ENCODE assay signal across 22 cellular contexts in the genomic region with DNA sequence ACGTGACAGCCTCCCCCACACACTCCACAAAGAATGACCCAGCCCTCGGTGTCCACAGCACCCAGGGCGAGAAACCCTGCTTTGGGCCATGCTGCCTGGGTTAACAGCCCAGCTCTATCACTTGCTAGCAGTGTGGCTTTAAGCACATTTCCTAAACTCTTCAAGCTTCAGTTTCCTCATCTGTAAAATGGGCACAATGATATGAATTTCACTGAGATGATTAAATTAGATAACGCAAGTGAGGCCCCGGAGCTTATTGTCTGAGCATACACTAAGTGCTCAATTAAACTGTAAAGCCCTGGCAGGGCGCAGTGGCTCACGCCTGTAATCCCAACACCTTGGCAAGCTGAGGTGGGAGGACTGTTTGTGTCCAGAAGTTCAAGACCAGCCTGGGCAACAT.
DNase-seq lines count a peak whose midpoint lies in the region; ATAC-seq and TF ChIP-seq lines count a peak whose summit lies in the region.
"Had no signal": no experiment of that assay in that cellular context is flagged by ENCODE, and none has a peak within 500 bp of the region (broad histone marks: within the 10 kb centered on the region; RNA-seq: fewer than 3 reads in every experiment).

No MANE protein-coding gene starts in this region.

- H3K4me3 Mint-ChIP-seq in dendritic cell treated with granulocyte-macrophage colony-stimulating factor and Interleukin-4, amounts not matched to agents 40 ng/mL and 50 ng/mL, for 4 days, result no peak overlapping the region
- no peak overlapping the region for H3K4me3 Mint-ChIP-seq in stimulated activated memory B cell treated with anti-CD40 and anti-IgM and Interleukin-4, amounts not matched to agents 10 μg/mL and 1 μg/mL and 100 μg/mL, for 72 hours

- H3K4me2 ChIP-seq in BLaER1 treated with 17β-estradiol and CSF1 and Interleukin-3, amounts not matched to agents 10 nM and 100 nM, result peak overlapping the region; percentile 55 to 96 (median 89); a peak in 21 of 22 replicates
- no peak overlapping the region; the same call in 1 of the 2 replicates for H3K4me2 ChIP-seq in OCI-LY7 (ENCODE audit: low read length)
- H3K4me2 ChIP-seq: A549, KMS-11, SK-N-SH had no signal

- TF ChIP-seq CTCF in OCI-LY7 (conservative IDR thresholded peaks at IDR 0.05; ENCODE audit: low read length) (no peak), left ventricle myocardium inferior (IDR thresholded peaks at IDR 0.05; ENCODE audit: borderline replicate concordance) (no peak)

- H3K79me2 ChIP-seq in OCI-LY7 (ENCODE audit: insufficient read depth, low read depth, low read length), result no peaks in the 10 kb centered on the region

- H3K4me1 Mint-ChIP-seq in dendritic cell treated with granulocyte-macrophage colony-stimulating factor and Interleukin-4, amounts not matched to agents 40 ng/mL and 50 ng/mL, for 4 days (ENCODE audit: low read depth), result peaks cover 17% of the 10 kb centered on the region
- H3K4me1 Mint-ChIP-seq in stimulated activated memory B cell treated with anti-CD40 and anti-IgM and Interleukin-4, amounts not matched to agents 10 μg/mL and 1 μg/mL and 100 μg/mL, for 72 hours, result peaks cover 14% of the 10 kb centered on the region
- H3K4me1 Mint-ChIP-seq: CD8-positive, alpha-beta memory T cell had no signal

- peak overlapping the region; percentile 74; the same call in 1 of the 2 replicates for H2AFZ ChIP-seq in OCI-LY7 (ENCODE audit: low read length)

- H3K36me3 Mint-ChIP-seq in dendritic cell treated with granulocyte-macrophage colony-stimulating factor and Interleukin-4, amounts not matched to agents 40 ng/mL and 50 ng/mL, for 4 days (ENCODE audit: low read depth), result no peaks in the 10 kb centered on the region
- no peaks in the 10 kb centered on the region for H3K36me3 Mint-ChIP-seq in stimulated activated memory B cell treated with anti-CD40 and anti-IgM and Interleukin-4, amounts not matched to agents 10 μg/mL and 1 μg/mL and 100 μg/mL, for 72 hours
- H3K36me3 Mint-ChIP-seq: CD14-positive monocyte had no signal

- H3K27ac ChIP-seq in BLaER1 treated with 17β-estradiol and CSF1 and Interleukin-3, amounts not matched to agents 10 nM and 100 nM, result peak overlapping the region in 9 of 11 experiments; percentile 72 to 88 (median 83); a peak in 14 of 22 replicates
- H3K27ac ChIP-seq in OCI-LY7 (ENCODE audit: low read depth, low read length, poor library complexity, severe bottlenecking), result no peak overlapping the region
- H3K27ac ChIP-seq in left ventricle myocardium inferior (replicated peaks), result no peak overlapping the region
- H3K27ac ChIP-seq: KMS-11 had no signal

- H3K27me3 Mint-ChIP-seq in dendritic cell treated with granulocyte-macrophage colony-stimulating factor and Interleukin-4, amounts not matched to agents 40 ng/mL and 50 ng/mL, for 4 days, result peaks cover 29% of the 10 kb centered on the region
- no peaks in the 10 kb centered on the region for H3K27me3 Mint-ChIP-seq in stimulated activated memory B cell treated with anti-CD40 and anti-IgM and Interleukin-4, amounts not matched to agents 10 μg/mL and 1 μg/mL and 100 μg/mL, for 72 hours
- H3K27me3 Mint-ChIP-seq: CD8-positive, alpha-beta memory T cell had no signal

- peaks cover 32 to 88% (median 84%) of the 10 kb centered on the region in 10 experiments for H3K4me1 ChIP-seq in BLaER1 treated with 17β-estradiol and CSF1 and Interleukin-3, amounts not matched to agents 10 nM and 100 nM
- peaks cover 7% of the 10 kb centered on the region for H3K4me1 ChIP-seq in OCI-LY7 (ENCODE audit: insufficient read depth, low read length, poor library complexity, severe bottlenecking)
- no peaks in the 10 kb centered on the region for H3K4me1 ChIP-seq in left ventricle myocardium inferior
- H3K4me1 ChIP-seq: A549 had no signal

- peak overlapping the region in 8 of 11 experiments; percentile 63 to 78 (median 74); a peak in 11 of 22 replicates for H3K9ac ChIP-seq in BLaER1 treated with 17β-estradiol and CSF1 and Interleukin-3, amounts not matched to agents 10 nM and 100 nM
- H3K9ac ChIP-seq: KMS-11, SK-N-SH had no signal

- H3K9me3 Mint-ChIP-seq in dendritic cell treated with granulocyte-macrophage colony-stimulating factor and Interleukin-4, amounts not matched to agents 40 ng/mL and 50 ng/mL, for 4 days, result no peaks in the 10 kb centered on the region
- no peaks in the 10 kb centered on the region for H3K9me3 Mint-ChIP-seq in stimulated activated memory B cell treated with anti-CD40 and anti-IgM and Interleukin-4, amounts not matched to agents 10 μg/mL and 1 μg/mL and 100 μg/mL, for 72 hours
- H3K9me3 Mint-ChIP-seq: CD8-positive, alpha-beta memory T cell had no signal

- intact Hi-C loops in OCI-LY7 (cut with micrococcal nuclease; ENCODE audit: unreplicated experiment), result no loop called here
- intact Hi-C loops in dendritic cell treated with granulocyte-macrophage colony-stimulating factor and Interleukin-4, amounts not matched to agents 40 ng/mL and 50 ng/mL, for 4 days (cut with micrococcal nuclease), result loop anchor here (2.0 kb wide), 1 partner anchor 101 kb away; no protein-coding TSS in a partner anchor
- intact Hi-C loops in sciatic nerve (cut with DNase I), result no loop called here
- intact Hi-C loops in left ventricle myocardium inferior (cut with micrococcal nuclease), result no loop called here

- ATAC-seq in stimulated activated memory B cell treated with anti-CD40 and anti-IgM and Interleukin-4, amounts not matched to agents 10 μg/mL and 1 μg/mL and 100 μg/mL, for 72 hours, result no peak
- no peak for ATAC-seq in sciatic nerve

- 0 out of 22 replicates have a peak, but pooled peaks cover 0 to 4% (median 0%) of the 10 kb centered on the region in 11 experiments for H3K27me3 ChIP-seq in BLaER1 treated with 17β-estradiol and CSF1 and Interleukin-3, amounts not matched to agents 10 nM and 100 nM
- no peaks in the 10 kb centered on the region for H3K27me3 ChIP-seq in left ventricle myocardium inferior (ENCODE audit: low read depth)

- no peaks in the 10 kb centered on the region for H4K20me1 ChIP-seq in BLaER1 treated with 17β-estradiol and CSF1 and Interleukin-3, amounts not matched to agents 10 nM and 100 nM
- H4K20me1 ChIP-seq in OCI-LY7 (ENCODE audit: insufficient read depth, low read length), result no peaks in the 10 kb centered on the region

- peak overlapping the region; percentile 66 for H3K27ac Mint-ChIP-seq in dendritic cell treated with granulocyte-macrophage colony-stimulating factor and Interleukin-4, amounts not matched to agents 40 ng/mL and 50 ng/mL, for 4 days
- H3K27ac Mint-ChIP-seq in stimulated activated memory B cell treated with anti-CD40 and anti-IgM and Interleukin-4, amounts not matched to agents 10 μg/mL and 1 μg/mL and 100 μg/mL, for 72 hours, result peak overlapping the region; percentile 81
- H3K27ac Mint-ChIP-seq: CD8-positive, alpha-beta memory T cell had no signal

- BruUV-seq in OCI-LY7 (replicated peaks; lab: Mats Ljungman, UMichigan), result no TSS peak

- POLR2A ChIA-PET in OCI-LY7 (lab: Charles Lee), result no interaction called here

- H3K9me3 ChIP-seq in BLaER1 treated with 17β-estradiol and CSF1 and Interleukin-3, amounts not matched to agents 10 nM and 100 nM (replicated peaks in 1 of 11), result no peaks in the 10 kb centered on the region
- H3K9me3 ChIP-seq in OCI-LY7 (ENCODE audit: low read length) (no peaks in the 10 kb centered on the region), left ventricle myocardium inferior (replicated peaks) (no peaks in the 10 kb centered on the region)
- H3K9me3 ChIP-seq: A549, SK-N-SH had no signal

- DNase-seq in OCI-LY7 (ENCODE audit: low spot score), result no peak
- DNase-seq in SHP77 (lab: John Stamatoyannopoulos, UW), result no peak
- DNase-seq in sciatic nerve (ENCODE audit: low spot score), result no peak
- DNase-seq in left ventricle myocardium inferior, result no peak
- DNase-seq: AML-193; CD8-positive, alpha-beta memory T cell; DMS79 treated with DMSO at 0.1 percent for 48 hours; IMR-90; NCI-H1092; NCI-H1417 treated with DMSO at 0.1 percent for 48 hours; NCI-H1694 treated with DMSO at 0.1 percent for 48 hours; NCI-H2081; NCI-H226; NCI-H510A; SK-N-SH; SW 1271 had no signal

- H3K9me2 ChIP-seq in OCI-LY7 (ENCODE audit: insufficient read depth, low read length), result no peaks in the 10 kb centered on the region
- H3K9me2 ChIP-seq: SK-N-SH had no signal

- no peaks in the 10 kb centered on the region for H3K36me3 ChIP-seq in BLaER1 treated with 17β-estradiol and CSF1 and Interleukin-3, amounts not matched to agents 10 nM and 100 nM
- H3K36me3 ChIP-seq in OCI-LY7 (ENCODE audit: insufficient read depth, low read length), result no peaks in the 10 kb centered on the region
- H3K36me3 ChIP-seq in left ventricle myocardium inferior, result no peaks in the 10 kb centered on the region

- CTCF ChIA-PET in OCI-LY7 (lab: Charles Lee; ENCODE audit: unreplicated experiment), result no interaction called here

- H3K4me3 ChIP-seq in BLaER1 treated with 17β-estradiol and CSF1 and Interleukin-3, amounts not matched to agents 10 nM and 100 nM, result peak overlapping the region in 1 of 10 experiments; percentile 49; a peak in 2 of 20 replicates
- H3K4me3 ChIP-seq in OCI-LY7 (ENCODE audit: low read depth, low read length, poor library complexity, severe bottlenecking) (no peak overlapping the region), left ventricle myocardium inferior (no peak overlapping the region)
- H3K4me3 ChIP-seq: A549 had no signal

Comparison
In these comparisons a context has a peak if more than half of its experiments do, and no peak if none do; other contexts are left out.
1. H3K27ac ChIP-seq: peak in BLaER1 treated with 17β-estradiol and CSF1 and Interleukin-3, amounts not matched to agents 10 nM and 100 nM (9 of 11); none in OCI-LY7 (single experiment) and left ventricle myocardium inferior (single experiment).